Comparison of ENCODE assay signal across 1 cellular context in genomic region chr14:75069811-75070145, GRCh38.
A peak's percentile ranks its signal among the peaks of the same experiment; 100 is the strongest.
TF ChIP-seq lines count a peak whose summit lies in the region.

No MANE protein-coding gene starts in this region.

TF ChIP-seq in GM12878, 131 proteins besides CTCF, POLR2A, EP300 and RAD21:
- TF ChIP-seq FOS (IDR thresholded peaks at IDR 0.05; ENCODE audit: borderline replicate concordance, extremely low read depth, insufficient read length) (no peak), IRF3 (IDR thresholded peaks at IDR 0.05) (no peak), SKIL (IDR thresholded peaks at IDR 0.05; ENCODE audit: low read depth, poor library complexity, severe bottlenecking) (no peak), TCF3 (IDR thresholded peaks at IDR 0.05; ENCODE audit: borderline replicate concordance, insufficient read depth, low read depth, low read length) (no peak), CBFB (IDR thresholded peaks at IDR 0.05; ENCODE audit: low read depth) (no peak), ZBTB33 (IDR thresholded peaks at IDR 0.05) (0 out of 2 replicates have a peak, but pooled peaks have one; percentile 7), CEBPB (IDR thresholded peaks at IDR 0.05; ENCODE audit: borderline replicate concordance in 1 of 2, low read depth in 2 of 2, low read length in 2 of 2) (no peak), YY1 (IDR thresholded peaks at IDR 0.05; ENCODE audit: low read depth, low read length) (no peak), MEF2B (IDR thresholded peaks at IDR 0.05; ENCODE audit: partially characterized antibody, poor library complexity, severe bottlenecking) (no peak), REST (IDR thresholded peaks at IDR 0.05; ENCODE audit: low read depth, low read length) (no peak), SMAD5 (IDR thresholded peaks at IDR 0.05; ENCODE audit: low read depth) (0 out of 2 replicates have a peak, but pooled peaks have one; percentile 3), CEBPZ (IDR thresholded peaks at IDR 0.05; ENCODE audit: low read depth, low read length) (no peak), BHLHE40 (IDR thresholded peaks at IDR 0.05; ENCODE audit: borderline replicate concordance in 1 of 2, low read depth in 2 of 2, low read length in 1 of 2) (peak in 1 of 2 experiments; percentile 1; a peak in 1 of 4 replicates), KAT2A (conservative IDR thresholded peaks at IDR 0.05; ENCODE audit: control insufficient read depth, low read depth, low read length) (no peak), ESRRA (IDR thresholded peaks at IDR 0.05; ENCODE audit: low read length) (no peak), ZNF687 (IDR thresholded peaks at IDR 0.05) (no peak), NR2C1 (IDR thresholded peaks at IDR 0.05) (no peak), CREM (IDR thresholded peaks at IDR 0.05; ENCODE audit: low read depth) (no peak), IKZF2 (IDR thresholded peaks at IDR 0.05) (0 out of 4 replicates have a peak, but pooled peaks of 1 of the 2 experiments have one; percentile 1), SIN3A (IDR thresholded peaks at IDR 0.05; ENCODE audit: low read depth, low read length) (no peak), MTA3 (IDR thresholded peaks at IDR 0.05; ENCODE audit: borderline replicate concordance, low read length) (no peak), FOXK2 (IDR thresholded peaks at IDR 0.05) (no peak), JUNB (IDR thresholded peaks at IDR 0.05) (no peak), ZNF592 (IDR thresholded peaks at IDR 0.05) (no peak)
